8 cellular contexts compared by ENCODE assay signal in genomic region chr22:42613869-42614268, GRCh38. TPM values are rescaled to one million over a fixed set of nuclear protein-coding genes. Genes with fewer than 3 reads are reported as not detected.
DNase-seq lines count a peak whose midpoint lies in the region; ATAC-seq and TF ChIP-seq lines count a peak whose summit lies in the region.

No MANE protein-coding gene starts in this region.

- no peak overlapping the region for H2BK5ac ChIP-seq in H9 (ENCODE audit: insufficient read length, low read length)

- peak overlapping the region; percentile 55 for H3K18ac ChIP-seq in H9 (ENCODE audit: insufficient read length, low read depth, low read length)

- peaks cover 25% of the 10 kb centered on the region for H3K36me3 ChIP-seq in BE2C

- peak overlapping the region; percentile 80 for H3K4me2 ChIP-seq in H9 (ENCODE audit: insufficient read depth, insufficient read length, low read length)

- no peak overlapping the region for H3K56ac ChIP-seq in H9 (ENCODE audit: insufficient read length, low read depth, low read length)

- H2BK12ac ChIP-seq in H9 (ENCODE audit: insufficient read length, low read depth, low read length), result no peak overlapping the region

- POLR2A ChIA-PET in activated CD8-positive, alpha-beta T cell treated with anti-CD3 and anti-CD28 coated beads, Interleukin-2, amount 10 ng/mL, durations not matched to agents 7 days and 5 days (lab: Charles Lee), result interaction anchor here (0.9 to 3.6 kb wide), 15 partner anchors 9 to 667 kb away, joined by 3 to 52 read pairs (median 10); partner anchors contain the start of genes ATP5MGL, CENPM, CYB5R3 and PACSIN2

- peak overlapping the region; percentile 94 for H3K9ac ChIP-seq in H9 (ENCODE audit: extremely low read depth, insufficient read length, low read length)

- H2BK20ac ChIP-seq in H9 (ENCODE audit: low read depth, low read length, poor library complexity, severe bottlenecking), result no peak overlapping the region

- peaks cover 19 to 41% (median 34%) of the 10 kb centered on the region in 3 experiments; a peak in 6 of 7 replicates for H3K36me3 Mint-ChIP-seq in H9 (ENCODE audit: insufficient read depth in 1 of 3, low read depth in 3 of 3)
- H3K36me3 Mint-ChIP-seq in activated CD8-positive, alpha-beta T cell treated with anti-CD3 and anti-CD28 coated beads, Interleukin-2, amount 10 ng/mL, durations not matched to agents 7 days and 5 days (ENCODE audit: low read depth), result peaks cover 28% of the 10 kb centered on the region

- no peak overlapping the region for H4K5ac ChIP-seq in H9 (ENCODE audit: insufficient read length, low read depth, low read length)

- H3K4ac ChIP-seq in H9 (ENCODE audit: low read depth, low read length), result no peak overlapping the region; the same call in 1 of the 2 replicates

- H3K4me1 Mint-ChIP-seq in H9, result peaks cover 52 to 55% of the 10 kb centered on the region in 2 experiments
- peaks cover 60% of the 10 kb centered on the region for H3K4me1 Mint-ChIP-seq in activated CD8-positive, alpha-beta T cell treated with anti-CD3 and anti-CD28 coated beads, Interleukin-2, amount 10 ng/mL, durations not matched to agents 7 days and 5 days (ENCODE audit: low read depth)

- peak overlapping the region; percentile 75 for H3K27ac ChIP-seq in H9 (ENCODE audit: insufficient read length, low read depth, low read length)

- no peak overlapping the region for H3T11ph ChIP-seq in H9 (ENCODE audit: low read length)

- no peak for TF ChIP-seq CTCF in BE2C (IDR thresholded peaks at IDR 0.05; ENCODE audit: low read depth, low read length)
- no peak for TF ChIP-seq CTCF in H9 (conservative IDR thresholded peaks at IDR 0.05)

- no peak overlapping the region for H2AFZ ChIP-seq in H9 (ENCODE audit: low read length)

- H3K4me3 ChIP-seq in BE2C (ENCODE audit: low read depth, low read length), result peak overlapping the region; percentile 92
- H3K4me3 ChIP-seq in iPS-11a (ENCODE audit: low read depth, low read length), result peak overlapping the region; percentile 95

- H2AK5ac ChIP-seq in H9 (ENCODE audit: insufficient read length, low read length), result no peak overlapping the region

- CTCF ChIA-PET in activated CD8-positive, alpha-beta T cell treated with anti-CD3 and anti-CD28 coated beads, Interleukin-2, amount 10 ng/mL, durations not matched to agents 7 days and 5 days (lab: Charles Lee), result interaction anchor here (0.9 to 1.3 kb wide), 3 partner anchors 11 to 169 kb away, joined by 4 read pairs; no protein-coding TSS in a partner anchor

- no peak overlapping the region for H4K8ac ChIP-seq in H9 (replicated peaks; ENCODE audit: insufficient read length, low read depth, low read length)

- ATAC-seq in activated CD8-positive, alpha-beta T cell treated with anti-CD3 and anti-CD28 coated beads, Interleukin-2, amount 10 ng/mL, durations not matched to agents 7 days and 5 days, result no peak
- no peak for ATAC-seq in GM21526 (IDR thresholded peaks at IDR 0.05; ENCODE audit: low FRiP score, unreplicated experiment)

- no peaks in the 10 kb centered on the region for H4K20me1 ChIP-seq in H9 (ENCODE audit: control insufficient read depth, insufficient read depth, insufficient read length)

- peaks cover 13% of the 10 kb centered on the region for H3K79me1 ChIP-seq in H9 (ENCODE audit: insufficient read depth, low read depth, low read length, poor library complexity, severe bottlenecking)

- no peak overlapping the region for H2BK15ac ChIP-seq in H9 (ENCODE audit: low read depth, low read length)

- H3K14ac ChIP-seq in H9 (ENCODE audit: insufficient read depth, low read length), result peak overlapping the region; percentile 90

- DNase-seq in BE2C (no peak), H9 (no peak), activated gamma-delta T cell treated with Interleukin-2 at 50 U/mL for 16 hours (no peak), mucosa of gallbladder (ENCODE audit: low spot score) (no peak)
- no peak for DNase-seq in activated CD8-positive, alpha-beta T cell treated with anti-CD3 and anti-CD28 coated beads, Interleukin-2, amount 10 ng/mL, durations not matched to agents 7 days and 5 days
- DNase-seq in stimulated activated CD4-positive, alpha-beta T cell treated with anti-CD3 and anti-CD28 coated beads, Interleukin-4, amount 100 ng/mL, for 1 hour, result peak; percentile 29

- H3K9me3 ChIP-seq in BE2C (no peaks in the 10 kb centered on the region), H9 (ENCODE audit: control insufficient read depth, low read depth, low read length) (no peaks in the 10 kb centered on the region)

- no CpG with 5 or more reads among the region's 8 CpGs for WGBS in H9 (ENCODE audit: extremely low coverage, insufficient read length, low lambda C conversion rate)

- no peak overlapping the region for H4K91ac ChIP-seq in H9 (ENCODE audit: insufficient read length, low read depth, low read length)

- H3K79me2 ChIP-seq in H9 (ENCODE audit: insufficient read depth, low read length), result peaks cover 35% of the 10 kb centered on the region

- H3K4me3 Mint-ChIP-seq in H9, result peak overlapping the region; percentile 93 to 94
- H3K4me3 Mint-ChIP-seq in activated CD8-positive, alpha-beta T cell treated with anti-CD3 and anti-CD28 coated beads, Interleukin-2, amount 10 ng/mL, durations not matched to agents 7 days and 5 days, result peak overlapping the region; percentile 93

- peaks cover 6% of the 10 kb centered on the region; the same call in 1 of the 2 replicates for H3K4me1 ChIP-seq in BE2C
- H3K4me1 ChIP-seq in H9 (ENCODE audit: insufficient read depth, low read length), result peaks cover 5% of the 10 kb centered on the region; the same call in 1 of the 2 replicates

- H3K27me3 Mint-ChIP-seq in H9 (ENCODE audit: low read depth), result peaks cover 2% of the 10 kb centered on the region
- no peaks in the 10 kb centered on the region for H3K27me3 Mint-ChIP-seq in activated CD8-positive, alpha-beta T cell treated with anti-CD3 and anti-CD28 coated beads, Interleukin-2, amount 10 ng/mL, durations not matched to agents 7 days and 5 days (ENCODE audit: low read depth)

- no peak overlapping the region for H2BK120ac ChIP-seq in H9 (ENCODE audit: low read depth, low read length, poor library complexity, severe bottlenecking)

- H3K23ac ChIP-seq in H9 (ENCODE audit: insufficient read length, low read depth, low read length), result no peak overlapping the region

- H3K27me3 ChIP-seq in BE2C (no peaks in the 10 kb centered on the region), H9 (ENCODE audit: insufficient read depth, low read length) (no peaks in the 10 kb centered on the region)

- H3K27ac Mint-ChIP-seq in H9, result peak overlapping the region; percentile 91 to 98 (median 98)
- H3K27ac Mint-ChIP-seq in activated CD8-positive, alpha-beta T cell treated with anti-CD3 and anti-CD28 coated beads, Interleukin-2, amount 10 ng/mL, durations not matched to agents 7 days and 5 days, result peak overlapping the region; percentile 96

- peaks cover 5% of the 10 kb centered on the region for H3K23me2 ChIP-seq in H9 (ENCODE audit: insufficient read length, low read depth, low read length, poor library complexity, severe bottlenecking)

- no peaks in the 10 kb centered on the region; a peak in 1 of 5 replicates for H3K9me3 Mint-ChIP-seq in H9
- no peaks in the 10 kb centered on the region for H3K9me3 Mint-ChIP-seq in activated CD8-positive, alpha-beta T cell treated with anti-CD3 and anti-CD28 coated beads, Interleukin-2, amount 10 ng/mL, durations not matched to agents 7 days and 5 days (ENCODE audit: insufficient read depth)

RNA-seq across cellular contexts. Expression of gene POLDIP3, which starts 0.8 kb away (rescaled TPM):
- 147 TPM for polyA plus RNA-seq in BE2C (2012; ENCODE audit: insufficient read depth, insufficient read length, low read depth)
- 90.8 and 91.6 TPM in 2 replicates for total RNA-seq in H9 (2021)
- total RNA-seq in activated CD8-positive, alpha-beta T cell treated with anti-CD3 and anti-CD28 coated beads, Interleukin-2, amount 10 ng/mL, durations not matched to agents 7 days and 5 days, result 10 to 100 TPM; 77.2 to 80.6 TPM
- total RNA-seq in mucosa of gallbladder, result 75.8 TPM

RNA-seq across cellular contexts. Expression of gene ATP5MGL, which starts 26.5 kb away (rescaled TPM):
- polyA plus RNA-seq in BE2C (2012; ENCODE audit: insufficient read depth, insufficient read length, low read depth), result not detected
- total RNA-seq in H9 (2021) (0.48 and 0.68 TPM in 2 replicates), mucosa of gallbladder (1.7 TPM)
- 1 to 10 TPM in 1 of 2 experiments, under 1 TPM in 1; 0.63 to 1.4 TPM for total RNA-seq in activated CD8-positive, alpha-beta T cell treated with anti-CD3 and anti-CD28 coated beads, Interleukin-2, amount 10 ng/mL, durations not matched to agents 7 days and 5 days

RNA-seq across cellular contexts. Expression of gene CYB5R3, which starts 35.3 kb away (rescaled TPM):
- polyA plus RNA-seq in BE2C (2012; ENCODE audit: insufficient read depth, insufficient read length, low read depth), result 287 TPM
- 97.4 and 99.7 TPM in 2 replicates for total RNA-seq in H9 (2021)
- total RNA-seq in activated CD8-positive, alpha-beta T cell treated with anti-CD3 and anti-CD28 coated beads, Interleukin-2, amount 10 ng/mL, durations not matched to agents 7 days and 5 days, result 10 to 100 TPM; 87.7 to 91.4 TPM
- total RNA-seq in mucosa of gallbladder, result 240 TPM
